ENCODE assay signal across 22 cellular contexts in genomic region chr1:216812966-216813365, GRCh38.
DNase-seq lines count a peak whose midpoint lies in the region; ATAC-seq and TF ChIP-seq lines count a peak whose summit lies in the region.
"Had no signal": no experiment of that assay in that cellular context is flagged by ENCODE, and none has a peak within 500 bp of the region (broad histone marks: within the 10 kb centered on the region; RNA-seq: fewer than 3 reads in every experiment).

No MANE protein-coding gene starts in this region.

- 1 to 4% methylated on average over 4 of the region's 4 CpGs for WGBS in GM23248 (ENCODE audit: low coverage in 1 of 2, low lambda C conversion rate in 2 of 2, missing lambda C conversion rate in 2 of 2), 2 experiments

- H3K27me3 Mint-ChIP-seq in nephron (ENCODE audit: low read depth) (no peaks in the 10 kb centered on the region), progenitor cell of endocrine pancreas (peaks cover 54% of the 10 kb centered on the region)
- H3K27me3 Mint-ChIP-seq: stimulated activated naive CD8-positive, alpha-beta T cell treated with anti-CD3 and anti-CD28 coated beads, Interleukin-15, amount 100 ng/mL, for 72 hours had no signal

- no peaks in the 10 kb centered on the region for H3K36me3 ChIP-seq in GM23248 (ENCODE audit: low read depth)
- no peaks in the 10 kb centered on the region for H3K36me3 ChIP-seq in MG63
- H3K36me3 ChIP-seq: neural progenitor cell, upper lobe of right lung had no signal

- peaks cover 66% of the 10 kb centered on the region for H3K4me1 Mint-ChIP-seq in nephron
- peaks cover 7% of the 10 kb centered on the region for H3K4me1 Mint-ChIP-seq in progenitor cell of endocrine pancreas (ENCODE audit: low read depth)
- H3K4me1 Mint-ChIP-seq: immature natural killer cell; stimulated activated naive CD8-positive, alpha-beta T cell treated with anti-CD3 and anti-CD28 coated beads, Interleukin-15, amount 100 ng/mL, for 72 hours had no signal

- H3K27me3 ChIP-seq in GM23248 (replicated peaks; ENCODE audit: insufficient read depth) (no peaks in the 10 kb centered on the region), MG63 (no peaks in the 10 kb centered on the region)
- H3K27me3 ChIP-seq: neural progenitor cell, upper lobe of right lung had no signal

- no peak for ATAC-seq in HG03280 (IDR thresholded peaks at IDR 0.05; ENCODE audit: unreplicated experiment)
- ATAC-seq: HepG2; stimulated activated naive CD8-positive, alpha-beta T cell treated with anti-CD3 and anti-CD28 coated beads, Interleukin-15, amount 100 ng/mL, for 72 hours; upper lobe of right lung had no signal

- no peak overlapping the region for H2AFZ ChIP-seq in GM23248
- H2AFZ ChIP-seq: neural progenitor cell had no signal

- no peaks in the 10 kb centered on the region for H3K4me1 ChIP-seq in GM23248 (ENCODE audit: insufficient read depth)
- H3K4me1 ChIP-seq: upper lobe of right lung had no signal

- H3K27ac Mint-ChIP-seq in nephron (peak overlapping the region in 2 of 3 experiments; percentile 5 to 9), progenitor cell of endocrine pancreas (no peak overlapping the region)
- H3K27ac Mint-ChIP-seq: immature natural killer cell; neural progenitor cell; stimulated activated naive CD8-positive, alpha-beta T cell treated with anti-CD3 and anti-CD28 coated beads, Interleukin-15, amount 100 ng/mL, for 72 hours had no signal

- TF ChIP-seq CTCF in epithelial cell of esophagus (IDR thresholded peaks at IDR 0.05; ENCODE audit: insufficient read depth, low read depth, low read length, missing control alignments): no peak
- TF ChIP-seq CTCF in nephron (IDR thresholded peaks at IDR 0.05; ENCODE audit: unreplicated experiment in 3 of 3): no peak
- no peak for TF ChIP-seq CTCF in progenitor cell of endocrine pancreas (IDR thresholded peaks at IDR 0.05; ENCODE audit: unreplicated experiment)

- no peak overlapping the region for H3K27ac ChIP-seq in GM23248
- H3K27ac ChIP-seq: C4-2B, coronary artery, neural progenitor cell, upper lobe of right lung had no signal

- DNase-seq in GM23248 (peak; percentile 3), MG63 (peak; percentile 8), epithelial cell of esophagus (ENCODE audit: low read depth) (peak; percentile 79), NCI-H510A treated with DMSO at 0.1 percent for 48 hours (lab: John Stamatoyannopoulos, UW) (no peak), progenitor cell of endocrine pancreas (ENCODE audit: low spot score, unreplicated experiment) (no peak), DMS79 treated with DMSO at 0.1 percent for 48 hours (lab: John Stamatoyannopoulos, UW) (no peak)
- DNase-seq: activated CD4-positive, alpha-beta T cell treated with anti-CD3 and anti-CD28 coated beads for 1 hour; DMS79; immature natural killer cell; NCI-H187 treated with DMSO at 0.1 percent for 48 hours; NCI-H524; retina; SHP77 treated with DMSO at 0.1 percent for 48 hours; stimulated activated naive CD8-positive, alpha-beta T cell treated with anti-CD3 and anti-CD28 coated beads, Interleukin-15, amount 100 ng/mL, for 72 hours; T1000; upper lobe of right lung had no signal

- H3K4me2 ChIP-seq in GM23248 (ENCODE audit: unreplicated experiment): no peak overlapping the region
- H3K4me2 ChIP-seq: neural progenitor cell had no signal

- H3K4me3 ChIP-seq in GM23248: no peak overlapping the region
- H3K4me3 ChIP-seq in MG63: no peak overlapping the region
- H3K4me3 ChIP-seq in epithelial cell of esophagus (ENCODE audit: low read length): no peak overlapping the region
- H3K4me3 ChIP-seq: coronary artery, neural progenitor cell, upper lobe of right lung had no signal

- H3K36me3 Mint-ChIP-seq in nephron (ENCODE audit: low read depth): no peaks in the 10 kb centered on the region
- no peaks in the 10 kb centered on the region for H3K36me3 Mint-ChIP-seq in progenitor cell of endocrine pancreas (ENCODE audit: insufficient read depth)
- H3K36me3 Mint-ChIP-seq: neural progenitor cell had no signal

- H3K79me2 ChIP-seq in GM23248 (ENCODE audit: insufficient read depth): no peaks in the 10 kb centered on the region

- in situ Hi-C loops in GM23248 (cut with MboI): no loop called here

- no peaks in the 10 kb centered on the region for H3F3A ChIP-seq in GM23248 (ENCODE audit: insufficient read depth)

- no peaks in the 10 kb centered on the region for H3K9me3 ChIP-seq in GM23248 (ENCODE audit: low read depth)
- H3K9me3 ChIP-seq in MG63: no peaks in the 10 kb centered on the region
- H3K9me3 ChIP-seq: upper lobe of right lung had no signal

- H3K9me2 ChIP-seq in GM23248 (ENCODE audit: insufficient read depth): no peaks in the 10 kb centered on the region

- no peak overlapping the region for H3K9ac ChIP-seq in GM23248
- H3K9ac ChIP-seq: neural progenitor cell had no signal

- no peaks in the 10 kb centered on the region for H4K20me1 ChIP-seq in GM23248 (ENCODE audit: insufficient read depth)

- H3K4me3 Mint-ChIP-seq in nephron (no peak overlapping the region), progenitor cell of endocrine pancreas (ENCODE audit: low read depth) (no peak overlapping the region)
- H3K4me3 Mint-ChIP-seq: immature natural killer cell; neural progenitor cell; stimulated activated naive CD8-positive, alpha-beta T cell treated with anti-CD3 and anti-CD28 coated beads, Interleukin-15, amount 100 ng/mL, for 72 hours had no signal

- H3K9me3 Mint-ChIP-seq in nephron (no peaks in the 10 kb centered on the region), progenitor cell of endocrine pancreas (ENCODE audit: low read depth) (no peaks in the 10 kb centered on the region)
- H3K9me3 Mint-ChIP-seq: neural progenitor cell; stimulated activated naive CD8-positive, alpha-beta T cell treated with anti-CD3 and anti-CD28 coated beads, Interleukin-15, amount 100 ng/mL, for 72 hours had no signal

Comparison
In these comparisons a context has a peak if more than half of its experiments do, and no peak if none do; other contexts are left out.
1. DNase-seq: peak in GM23248 (single experiment), MG63 (single experiment) and epithelial cell of esophagus (single experiment); none in NCI-H510A treated with DMSO at 0.1 percent for 48 hours (single experiment), progenitor cell of endocrine pancreas (single experiment) and DMS79 treated with DMSO at 0.1 percent for 48 hours (single experiment).